1 cellular context compared by ENCODE assay signal in genomic region chr12:27653661-27654060, GRCh38.
TF ChIP-seq lines count a peak whose summit lies in the region.

No MANE protein-coding gene starts in this region.

TF ChIP-seq in GM12878, 131 proteins besides CTCF, POLR2A, EP300 and RAD21 (continued from another document):
- TF ChIP-seq BCL11A (IDR thresholded peaks at IDR 0.05; ENCODE audit: low read depth, low read length) (no peak), NFYA (IDR thresholded peaks at IDR 0.05; ENCODE audit: borderline replicate concordance, low read depth, low read length) (no peak), TAF1 (IDR thresholded peaks at IDR 0.05; ENCODE audit: borderline replicate concordance, low read depth, low read length) (no peak), ZBTB33 (IDR thresholded peaks at IDR 0.05) (no peak), NR2C1 (IDR thresholded peaks at IDR 0.05) (no peak), MEF2A (IDR thresholded peaks at IDR 0.05; ENCODE audit: insufficient read depth, low read depth, low read length) (no peak), ZNF622 (IDR thresholded peaks at IDR 0.05) (no peak), JUNB (IDR thresholded peaks at IDR 0.05) (no peak), CREM (IDR thresholded peaks at IDR 0.05; ENCODE audit: low read depth) (no peak), E2F8 (IDR thresholded peaks at IDR 0.05; ENCODE audit: low read depth, partially characterized antibody) (no peak), SMARCA5 (IDR thresholded peaks at IDR 0.05) (no peak), KAT2A (conservative IDR thresholded peaks at IDR 0.05; ENCODE audit: control insufficient read depth, low read depth, low read length) (no peak)
